8 cellular contexts compared by ENCODE assay signal in the genomic region with DNA sequence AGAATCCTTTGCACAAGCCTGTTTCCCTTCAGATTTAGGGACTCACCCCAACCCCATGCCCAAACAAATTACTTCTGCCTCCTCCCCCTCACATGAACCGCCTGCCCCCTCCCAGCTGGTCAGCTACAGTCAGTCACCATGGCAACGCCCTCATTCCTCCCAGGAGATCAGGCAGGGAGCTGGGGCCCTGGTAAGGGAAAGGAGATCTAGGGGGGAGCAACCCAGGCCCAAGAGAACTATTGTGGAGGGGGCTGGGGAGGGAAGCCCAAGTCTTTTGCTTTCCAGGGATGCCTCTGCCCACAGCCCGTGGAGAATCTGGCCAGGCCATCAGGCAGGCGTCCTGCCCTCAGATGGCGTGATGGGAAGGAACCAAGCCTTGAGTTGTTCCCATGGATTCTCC. TPM values are rescaled to one million over a fixed set of nuclear protein-coding genes. Genes with fewer than 3 reads are reported as not detected.
A peak's percentile ranks its signal among the peaks of the same experiment; 100 is the strongest.
DNase-seq lines count a peak whose midpoint lies in the region; ATAC-seq and TF ChIP-seq lines count a peak whose summit lies in the region.
"Had no signal": no experiment of that assay in that cellular context is flagged by ENCODE, and none has a peak within 500 bp of the region (broad histone marks: within the 10 kb centered on the region; RNA-seq: fewer than 3 reads in every experiment).

No MANE protein-coding gene starts in this region.

- peaks cover 10% of the 10 kb centered on the region for H3K9me3 Mint-ChIP-seq in glutamatergic neuron (ENCODE audit: unreplicated experiment)
- H3K9me3 Mint-ChIP-seq: stimulated activated memory B cell treated with anti-CD40 and anti-IgM and Interleukin-4, amounts not matched to agents 10 μg/mL and 1 μg/mL and 100 μg/mL, for 72 hours had no signal

- peak overlapping the region; percentile 74 for H3K4me3 Mint-ChIP-seq in glutamatergic neuron (ENCODE audit: unreplicated experiment)
- H3K4me3 Mint-ChIP-seq: stimulated activated memory B cell treated with anti-CD40 and anti-IgM and Interleukin-4, amounts not matched to agents 10 μg/mL and 1 μg/mL and 100 μg/mL, for 72 hours had no signal

- TF ChIP-seq CTCF in glutamatergic neuron (IDR thresholded peaks at IDR 0.05; ENCODE audit: partially characterized antibody, unreplicated experiment): no peak

- DNase-seq in AG08395 (ENCODE audit: low spot score) (peak; percentile 54), NCI-H69 (lab: John Stamatoyannopoulos, UW) (peak; percentile 50), glutamatergic neuron (no peak), putamen (ENCODE audit: low spot score) (no peak), T-helper 9 cell (no peak)
- DNase-seq: NCI-H446 had no signal

- peaks cover 24% of the 10 kb centered on the region for H3K4me1 Mint-ChIP-seq in glutamatergic neuron (ENCODE audit: low read depth, unreplicated experiment)

- H3K36me3 Mint-ChIP-seq in glutamatergic neuron (ENCODE audit: unreplicated experiment): no peaks in the 10 kb centered on the region
- H3K36me3 Mint-ChIP-seq: stimulated activated memory B cell treated with anti-CD40 and anti-IgM and Interleukin-4, amounts not matched to agents 10 μg/mL and 1 μg/mL and 100 μg/mL, for 72 hours had no signal

- peak overlapping the region; percentile 72 for H3K27ac Mint-ChIP-seq in glutamatergic neuron (ENCODE audit: unreplicated experiment)
- H3K27ac Mint-ChIP-seq: stimulated activated memory B cell treated with anti-CD40 and anti-IgM and Interleukin-4, amounts not matched to agents 10 μg/mL and 1 μg/mL and 100 μg/mL, for 72 hours had no signal

- ATAC-seq in HG02973 (IDR thresholded peaks at IDR 0.05; ENCODE audit: unreplicated experiment): no peak
- ATAC-seq: stimulated activated memory B cell treated with anti-CD40 and anti-IgM and Interleukin-4, amounts not matched to agents 10 μg/mL and 1 μg/mL and 100 μg/mL, for 72 hours had no signal

- H3K27me3 Mint-ChIP-seq in glutamatergic neuron (ENCODE audit: unreplicated experiment): peaks cover 16% of the 10 kb centered on the region

RNA-seq across cellular contexts. Expression of a gene that starts 2.8 kb away (rescaled TPM):
- 81.3 TPM for total RNA-seq in glutamatergic neuron (ENCODE audit: unreplicated experiment)

RNA-seq across cellular contexts. Expression of a gene that starts 15.7 kb away (rescaled TPM):
- 88.7 TPM for total RNA-seq in glutamatergic neuron (ENCODE audit: unreplicated experiment)

RNA-seq across cellular contexts. Expression of a gene that starts 28.6 kb away (rescaled TPM):
- total RNA-seq in glutamatergic neuron (ENCODE audit: unreplicated experiment): 7.1 TPM

RNA-seq across cellular contexts. Expression of a gene that starts 36.2 kb away (rescaled TPM):
- 104 TPM for total RNA-seq in glutamatergic neuron (ENCODE audit: unreplicated experiment)

RNA-seq across cellular contexts. Expression of a gene that starts 52.4 kb away (rescaled TPM):
- 282 TPM for total RNA-seq in glutamatergic neuron (ENCODE audit: unreplicated experiment)

Comparison
In these comparisons a context has a peak if more than half of its experiments do, and no peak if none do; other contexts are left out.
1. DNase-seq: peak in AG08395 (single experiment) and NCI-H69 (single experiment); none in glutamatergic neuron (single experiment), putamen (single experiment) and T-helper 9 cell (single experiment).